In genomic region chr6:139175389-139175788, GRCh38 we compare ENCODE assay signal across 9 cellular contexts. TPM values are rescaled to one million over a fixed set of nuclear protein-coding genes. Genes with fewer than 3 reads are reported as not detected.
DNase-seq lines count a peak whose midpoint lies in the region; ATAC-seq and TF ChIP-seq lines count a peak whose summit lies in the region.
"Had no signal": no experiment of that assay in that cellular context is flagged by ENCODE, and none has a peak within 500 bp of the region (broad histone marks: within the 10 kb centered on the region; RNA-seq: fewer than 3 reads in every experiment).

No MANE protein-coding gene starts in this region.

- H2AFZ ChIP-seq in OCI-LY3 (ENCODE audit: low read depth, low read length): no peak overlapping the region

- H3K27ac Mint-ChIP-seq in endodermal cell: no peak overlapping the region

- H3K4me3 Mint-ChIP-seq in endodermal cell: no peak overlapping the region

- H3K79me2 ChIP-seq in OCI-LY3 (ENCODE audit: low read length): peaks cover 2% of the 10 kb centered on the region; the same call in 1 of the 2 replicates

- no peaks in the 10 kb centered on the region for H3K27me3 Mint-ChIP-seq in endodermal cell (ENCODE audit: insufficient read depth)

- H3K27ac ChIP-seq in OCI-LY3 (ENCODE audit: low read length): no peak overlapping the region
- no peak overlapping the region for H3K27ac ChIP-seq in uterus
- no peak overlapping the region for H3K27ac ChIP-seq in endodermal cell (ENCODE audit: low read depth, low read length)
- H3K27ac ChIP-seq: SJSA1 had no signal

- no peaks in the 10 kb centered on the region for H3K9me3 Mint-ChIP-seq in endodermal cell

- no peak overlapping the region for H3K4me3 ChIP-seq in OCI-LY3 (ENCODE audit: low read length)
- no peak overlapping the region for H3K4me3 ChIP-seq in mucosa of descending colon
- H3K4me3 ChIP-seq in uterus: no peak overlapping the region
- no peak overlapping the region for H3K4me3 ChIP-seq in endodermal cell (ENCODE audit: low read length)
- H3K4me3 ChIP-seq: SJSA1 had no signal

- no peaks in the 10 kb centered on the region for H3K4me1 Mint-ChIP-seq in endodermal cell

- H3K9ac ChIP-seq in OCI-LY3 (ENCODE audit: low read length): no peak overlapping the region
- H3K9ac ChIP-seq in endodermal cell (ENCODE audit: extremely low read depth, low read length, poor library complexity, severe bottlenecking): no peak overlapping the region

- WGBS in endodermal cell (ENCODE audit: insufficient coverage in 1 of 2, insufficient read length in 1 of 2), 2 experiments: 85 to 100% methylated on average over 2 to 3 of the region's 3 CpGs

- ATAC-seq in GM18868 (IDR thresholded peaks at IDR 0.05; ENCODE audit: unreplicated experiment): peak; percentile 81
- ATAC-seq in HG02588 (IDR thresholded peaks at IDR 0.05; ENCODE audit: unreplicated experiment): peak; percentile 61
- peak; percentile 52 for ATAC-seq in mucosa of descending colon

- peaks cover 5% of the 10 kb centered on the region for H3K36me3 Mint-ChIP-seq in endodermal cell (ENCODE audit: low read depth)

- TF ChIP-seq POLR2A in uterus (IDR thresholded peaks at IDR 0.05): no peak

- DNase-seq in mucosa of descending colon (no peak), NCI-H510A (lab: John Stamatoyannopoulos, UW) (no peak), uterus (no peak), endodermal cell (no peak)
- DNase-seq: NCI-H1048 had no signal

- no peaks in the 10 kb centered on the region for H3K9me3 ChIP-seq in OCI-LY3 (ENCODE audit: insufficient read depth, low read length)
- H3K9me3 ChIP-seq in mucosa of descending colon: no peaks in the 10 kb centered on the region
- H3K9me3 ChIP-seq in uterus: no peaks in the 10 kb centered on the region
- H3K9me3 ChIP-seq in endodermal cell (ENCODE audit: control insufficient read depth, low read length): no peaks in the 10 kb centered on the region
- H3K9me3 ChIP-seq: SJSA1 had no signal

- H3K27me3 ChIP-seq in OCI-LY3 (ENCODE audit: low read depth, low read length) (no peaks in the 10 kb centered on the region), uterus (no peaks in the 10 kb centered on the region), endodermal cell (ENCODE audit: control insufficient read depth, insufficient read depth, low read length, poor library complexity, severe bottlenecking) (no peaks in the 10 kb centered on the region)
- H3K27me3 ChIP-seq: SJSA1 had no signal

- TF ChIP-seq CTCF in OCI-LY3 (IDR thresholded peaks at IDR 0.05; ENCODE audit: low read depth, low read length): no peak
- no peak for TF ChIP-seq CTCF in mucosa of descending colon (IDR thresholded peaks at IDR 0.05)
- no peak for TF ChIP-seq CTCF in uterus (IDR thresholded peaks at IDR 0.05)
- TF ChIP-seq CTCF in endodermal cell (conservative IDR thresholded peaks at IDR 0.05): no peak

- H3K4me1 ChIP-seq in OCI-LY3 (ENCODE audit: low read length): peaks cover 69% of the 10 kb centered on the region
- no peaks in the 10 kb centered on the region for H3K4me1 ChIP-seq in mucosa of descending colon (ENCODE audit: low read depth)
- no peaks in the 10 kb centered on the region for H3K4me1 ChIP-seq in uterus
- no peaks in the 10 kb centered on the region for H3K4me1 ChIP-seq in endodermal cell (ENCODE audit: control insufficient read depth, insufficient read depth, low read length)
- H3K4me1 ChIP-seq: SJSA1 had no signal

- intact Hi-C loops in mucosa of descending colon (cut with DNase I, micrococcal nuclease): no loop called here
- intact Hi-C loops in uterus (cut with DNase I; ENCODE audit: low total_unique reads): no loop called here

- peaks cover 6% of the 10 kb centered on the region; the same call in 1 of the 2 replicates for H4K20me1 ChIP-seq in OCI-LY3 (ENCODE audit: insufficient read depth, low read length)

- peak overlapping the region; percentile 48 for H3K4me2 ChIP-seq in OCI-LY3 (ENCODE audit: low read length)

- H3K36me3 ChIP-seq in OCI-LY3 (replicated peaks; ENCODE audit: low read depth, low read length): peaks cover 34% of the 10 kb centered on the region
- no peaks in the 10 kb centered on the region for H3K36me3 ChIP-seq in mucosa of descending colon (ENCODE audit: low read depth)
- H3K36me3 ChIP-seq in uterus: no peaks in the 10 kb centered on the region
- H3K36me3 ChIP-seq in endodermal cell (ENCODE audit: control insufficient read depth, insufficient read depth, low read length): no peaks in the 10 kb centered on the region
- H3K36me3 ChIP-seq: SJSA1 had no signal

RNA-seq across cellular contexts. Expression of gene HECA, which starts 40.5 kb away (rescaled TPM):
- 10 to 100 TPM; 30.8 to 43.2 (median 40.4) TPM for total RNA-seq in mucosa of descending colon
- 10 to 100 TPM; 11.3 to 38.4 (median 25.7) TPM for total RNA-seq in uterus
- 1 to 10 TPM; 5.6 to 6.0 TPM for total RNA-seq in endodermal cell
- 10.3 TPM for polyA plus RNA-seq in endodermal cell (2013, experiment 1 of 2)
- 9.8 TPM for polyA plus RNA-seq in endodermal cell (2013, experiment 2 of 2)
